Comparison of ENCODE assay signal across 12 cellular contexts in the genomic region with DNA sequence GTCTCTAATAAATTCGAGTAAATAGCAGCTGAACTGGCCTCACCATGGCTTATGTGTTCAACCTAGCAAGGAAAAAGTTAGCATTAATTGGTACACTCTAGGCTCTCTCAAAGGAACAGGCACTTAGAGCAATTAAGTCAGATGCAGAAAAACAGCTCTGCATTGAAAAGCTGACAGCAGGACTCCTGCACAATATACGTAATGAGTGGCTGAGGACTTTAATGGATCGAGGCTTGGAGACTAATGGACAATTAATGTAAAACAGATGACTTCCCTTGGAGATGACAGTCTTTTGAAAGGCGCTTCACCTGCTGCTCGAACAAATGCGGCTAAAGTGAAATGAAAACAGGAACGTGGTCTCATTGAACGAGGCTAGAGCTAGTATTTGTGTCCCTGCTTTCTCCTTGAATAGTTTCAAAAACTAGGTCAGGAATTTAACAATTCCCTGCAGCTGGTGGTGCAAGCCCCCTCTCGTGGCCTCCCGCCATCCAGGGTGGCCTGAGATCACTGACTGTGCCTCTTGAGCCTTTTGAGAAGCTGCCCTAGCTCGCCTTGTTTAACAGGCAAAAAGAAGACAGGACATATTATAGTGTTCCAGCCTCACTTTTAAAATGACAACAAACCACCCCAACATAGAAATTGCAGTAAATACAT.
DNase-seq lines count a peak whose midpoint lies in the region; ATAC-seq, FAIRE-seq and TF ChIP-seq lines count a peak whose summit lies in the region.
"Had no signal": no experiment of that assay in that cellular context is flagged by ENCODE, and none has a peak within 500 bp of the region (broad histone marks: within the 10 kb centered on the region; RNA-seq: fewer than 3 reads in every experiment).

No MANE protein-coding gene starts in this region.

- H2AFZ ChIP-seq in K562 (ENCODE audit: low read depth, low read length) = peak overlapping the region; percentile 40

- TF ChIP-seq POLR2A in K562 (conservative IDR thresholded peaks at IDR 0.05) = no peak

- DNase-seq in NCI-H2107 (lab: John Stamatoyannopoulos, UW) (peak; percentile 83), K562 (ENCODE audit: extremely low read depth in 1 of 4, low spot score in 3 of 4) (no peak), nephron progenitor cell (peak; percentile 10), GDM1 (lab: John Stamatoyannopoulos, UW) (no peak)
- no peak for DNase-seq in activated CD4-positive, CD25-positive, alpha-beta regulatory T cell (lab: John Stamatoyannopoulos, UW)
- DNase-seq in effector memory CD4-positive, alpha-beta T cell = no peak
- DNase-seq: activated CD4-positive, alpha-beta T cell treated with anti-CD3 and anti-CD28 coated beads for 48 hours had no signal

- no peak overlapping the region for H3K4me3 Mint-ChIP-seq in nephron progenitor cell

- intact Hi-C loops in K562 (cut with micrococcal nuclease) = no loop called here

- no peaks in the 10 kb centered on the region for H4K20me1 ChIP-seq in K562 (replicated peaks; ENCODE audit: control insufficient read depth, insufficient read depth, low read length)

- no peaks in the 10 kb centered on the region for H3K4me1 ChIP-seq in K562 (replicated peaks in 1 of 2; ENCODE audit: control insufficient read depth in 2 of 2, insufficient read depth in 2 of 2, low read length in 2 of 2)
- no peaks in the 10 kb centered on the region for H3K4me1 ChIP-seq in effector memory CD4-positive, alpha-beta T cell (ENCODE audit: control insufficient read depth, insufficient read depth, low read length, poor library complexity, severe bottlenecking)
- H3K4me1 ChIP-seq: breast epithelium had no signal

- no peaks in the 10 kb centered on the region for H3K9me1 ChIP-seq in K562 (ENCODE audit: control insufficient read depth, insufficient read depth, low read length)

- H3K9me3 ChIP-seq in K562 (replicated peaks; ENCODE audit: control insufficient read depth, insufficient read depth, low read depth, low read length) = no peaks in the 10 kb centered on the region
- H3K9me3 ChIP-seq in effector memory CD4-positive, alpha-beta T cell (ENCODE audit: control insufficient read depth, low read length) = no peaks in the 10 kb centered on the region
- H3K9me3 ChIP-seq: breast epithelium had no signal

- H3K9me3 Mint-ChIP-seq in nephron progenitor cell = peaks cover 6% of the 10 kb centered on the region

- H3K9ac ChIP-seq in K562 (ENCODE audit: insufficient read depth in 1 of 2, low read depth in 2 of 2, low read length in 2 of 2) = peak overlapping the region in 1 of 2 experiments; percentile 73; a peak in 1 of 4 replicates

- in situ Hi-C loops in K562 (cut with MboI) = no loop called here

- CTCF ChIA-PET in K562 (lab: Yijun Ruan, JAX; ENCODE audit: low intra/inter-chr PET ratio) = no interaction called here

- no peak overlapping the region; the same call in 1 of the 2 replicates for H3K4me2 ChIP-seq in K562 (ENCODE audit: insufficient read depth, low read length)

- no peak overlapping the region for H3K27ac ChIP-seq in K562 (ENCODE audit: extremely low read depth, low read depth, low read length)
- H3K27ac ChIP-seq in effector memory CD4-positive, alpha-beta T cell (ENCODE audit: insufficient read depth, low read length, poor library complexity, severe bottlenecking) = no peak overlapping the region
- H3K27ac ChIP-seq: breast epithelium, skin epidermis had no signal

- peaks cover 5% of the 10 kb centered on the region for H3K27me3 Mint-ChIP-seq in nephron progenitor cell (ENCODE audit: low read depth, poor library complexity)

- 1% methylated on average over 11 of the region's 11 CpGs for WGBS in K562 (ENCODE audit: insufficient coverage, low coverage, missing lambda C conversion rate)

- BruUV-seq in K562 (replicated peaks; lab: Mats Ljungman, UMichigan) = no TSS peak

- TF ChIP-seq EP300 in K562 (IDR thresholded peaks at IDR 0.05; ENCODE audit: low read length) = no peak

- no peaks in the 10 kb centered on the region for H3K36me3 ChIP-seq in K562 (ENCODE audit: control insufficient read depth, insufficient read depth, low read length)
- no peaks in the 10 kb centered on the region for H3K36me3 ChIP-seq in effector memory CD4-positive, alpha-beta T cell (ENCODE audit: control insufficient read depth, insufficient read depth, low read length)
- H3K36me3 ChIP-seq: breast epithelium had no signal

- H3K36me3 Mint-ChIP-seq in nephron progenitor cell (ENCODE audit: low read depth) = no peaks in the 10 kb centered on the region

- no peak overlapping the region for H3K4me3 ChIP-seq in K562
- H3K4me3 ChIP-seq in effector memory CD4-positive, alpha-beta T cell (ENCODE audit: insufficient read depth, low read depth, low read length, poor library complexity, severe bottlenecking) = no peak overlapping the region
- H3K4me3 ChIP-seq: breast epithelium, skin epidermis had no signal

- H3K79me2 ChIP-seq in K562 (ENCODE audit: control insufficient read depth, insufficient read depth, low read length) = no peaks in the 10 kb centered on the region

- POLR2A ChIA-PET in K562 (lab: Yijun Ruan, JAX) = interaction anchor here (0.7 to 0.9 kb wide), 2 partner anchors 19 to 1570 kb away, joined by 3 read pairs; no protein-coding TSS in a partner anchor

- peak; percentile 96 for FAIRE-seq in G401.6 (lab: Jason Lieb, UNC)
- no peak for FAIRE-seq in K562 (lab: Jason Lieb, UNC)

- H3K4me1 Mint-ChIP-seq in nephron progenitor cell = peaks cover 16% of the 10 kb centered on the region

- TF ChIP-seq CTCF in K562 (IDR thresholded peaks at IDR 0.05 in 2 of 3, conservative IDR thresholded peaks at IDR 0.05 in 1 of 3; ENCODE audit: insufficient read depth in 2 of 3, low read depth in 1 of 3, low read length in 3 of 3) (no peak), nephron progenitor cell (IDR thresholded peaks at IDR 0.05) (no peak)

- no peak for ATAC-seq in K562
- no peak for ATAC-seq in HG02571 (IDR thresholded peaks at IDR 0.05; ENCODE audit: unreplicated experiment)

- H3K27me3 ChIP-seq in K562 (ENCODE audit: control insufficient read depth in 2 of 2, insufficient read depth in 2 of 2, low read length in 2 of 2) = peaks cover 3 to 5% of the 10 kb centered on the region in 2 experiments; a peak in 2 of 5 replicates
- no peaks in the 10 kb centered on the region for H3K27me3 ChIP-seq in effector memory CD4-positive, alpha-beta T cell (replicated peaks; ENCODE audit: control insufficient read depth, insufficient read depth, low read length, poor library complexity, severe bottlenecking)
- H3K27me3 ChIP-seq: breast epithelium had no signal

- H3K27ac Mint-ChIP-seq in nephron progenitor cell = no peak overlapping the region
- H3K27ac Mint-ChIP-seq: activated T-helper 2 cell treated with anti-CD3 and anti-CD28 coated beads, Interferon-gamma antibody, Interleukin-2, Interleukin-4, amounts not matched to agents 10 μg/mL and 5 μg/mL and 100 μg/mL, durations not matched to agents 14 hours and 24 hours and 36 hours had no signal

- no peak for TF ChIP-seq RAD21 in K562 (CRISPR knock-in tag; conservative IDR thresholded peaks at IDR 0.05 in 1 of 2, IDR thresholded peaks at IDR 0.05 in 1 of 2)

TF ChIP-seq in K562, 482 proteins besides CTCF, POLR2A, EP300 and RAD21:
- TF ChIP-seq, protein P1, sequence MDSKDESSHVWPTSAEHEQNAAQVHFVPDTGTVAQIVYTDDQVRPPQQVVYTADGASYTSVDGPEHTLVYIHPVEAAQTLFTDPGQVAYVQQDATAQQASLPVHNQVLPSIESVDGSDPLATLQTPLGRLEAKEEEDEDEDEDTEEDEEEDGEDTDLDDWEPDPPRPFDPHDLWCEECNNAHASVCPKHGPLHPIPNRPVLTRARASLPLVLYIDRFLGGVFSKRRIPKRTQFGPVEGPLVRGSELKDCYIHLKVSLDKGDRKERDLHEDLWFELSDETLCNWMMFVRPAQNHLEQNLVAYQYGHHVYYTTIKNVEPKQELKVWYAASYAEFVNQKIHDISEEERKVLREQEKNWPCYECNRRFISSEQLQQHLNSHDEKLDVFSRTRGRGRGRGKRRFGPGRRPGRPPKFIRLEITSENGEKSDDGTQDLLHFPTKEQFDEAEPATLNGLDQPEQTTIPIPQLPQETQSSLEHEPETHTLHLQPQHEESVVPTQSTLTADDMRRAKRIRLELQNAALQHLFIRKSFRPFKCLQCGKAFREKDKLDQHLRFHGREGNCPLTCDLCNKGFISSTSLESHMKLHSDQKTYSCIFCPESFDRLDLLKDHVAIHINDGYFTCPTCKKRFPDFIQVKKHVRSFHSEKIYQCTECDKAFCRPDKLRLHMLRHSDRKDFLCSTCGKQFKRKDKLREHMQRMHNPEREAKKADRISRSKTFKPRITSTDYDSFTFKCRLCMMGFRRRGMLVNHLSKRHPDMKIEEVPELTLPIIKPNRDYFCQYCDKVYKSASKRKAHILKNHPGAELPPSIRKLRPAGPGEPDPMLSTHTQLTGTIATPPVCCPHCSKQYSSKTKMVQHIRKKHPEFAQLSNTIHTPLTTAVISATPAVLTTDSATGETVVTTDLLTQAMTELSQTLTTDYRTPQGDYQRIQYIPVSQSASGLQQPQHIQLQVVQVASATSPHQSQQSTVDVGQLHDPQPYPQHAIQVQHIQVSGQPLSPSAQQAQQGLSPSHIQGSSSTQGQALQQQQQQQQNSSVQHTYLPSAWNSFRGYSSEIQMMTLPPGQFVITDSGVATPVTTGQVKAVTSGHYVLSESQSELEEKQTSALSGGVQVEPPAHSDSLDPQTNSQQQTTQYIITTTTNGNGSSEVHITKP (IDR thresholded peaks at IDR 0.05; ENCODE audit: partially characterized antibody) = no peak
- no peak for TF ChIP-seq TEAD1 (CRISPR knock-in tag; IDR thresholded peaks at IDR 0.05)

Comparison
In these comparisons a context has a peak if more than half of its experiments do, and no peak if none do; other contexts are left out.
1. DNase-seq: peak in NCI-H2107 (single experiment) and nephron progenitor cell (single experiment); none in K562 (0 of 4), activated CD4-positive, CD25-positive, alpha-beta regulatory T cell (0 of 4), GDM1 (single experiment) and effector memory CD4-positive, alpha-beta T cell (0 of 3).